8 cellular contexts compared by ENCODE assay signal in the genomic region with DNA sequence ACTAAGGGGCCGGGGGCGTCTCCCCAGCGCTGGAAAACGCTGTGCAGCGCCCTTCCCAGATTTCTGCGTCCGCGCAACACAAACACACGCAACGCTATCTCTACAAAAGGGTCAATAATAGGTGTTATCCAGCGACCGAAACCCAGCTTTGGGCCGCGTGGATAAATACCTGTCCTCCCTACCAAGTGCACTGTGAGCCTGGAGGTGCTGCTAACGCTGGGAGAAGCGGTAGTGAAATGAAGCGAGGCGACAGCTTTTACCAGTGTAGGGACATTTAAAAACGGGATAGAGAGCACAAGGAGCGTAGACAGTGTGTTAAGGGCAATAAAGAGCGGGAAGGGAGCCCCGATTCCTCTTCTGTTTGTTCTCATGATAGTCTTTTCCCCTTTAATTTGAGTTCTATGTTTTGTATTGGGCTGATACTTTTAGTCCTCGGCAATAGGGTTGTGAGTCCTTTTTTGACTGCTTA. TPM values are rescaled to one million over a fixed set of nuclear protein-coding genes. Genes with fewer than 3 reads are reported as not detected.
DNase-seq lines count a peak whose midpoint lies in the region; ATAC-seq and TF ChIP-seq lines count a peak whose summit lies in the region.

No MANE protein-coding gene starts in this region.

- ATAC-seq in GM21447 (IDR thresholded peaks at IDR 0.05; ENCODE audit: unreplicated experiment) (peak; percentile 29), right cardiac atrium (peak; percentile 65 to 72), gastrocnemius medialis (peak; percentile 67 to 76)
- peak; percentile 15 for ATAC-seq in activated T-helper 17 cell treated with anti-CD3 and anti-CD28 coated beads, Interleukin-2, amount 50 U/mL, for 72 hours (replicated peaks)

- peak overlapping the region; percentile 93 for H3K4me3 Mint-ChIP-seq in activated T-helper 17 cell treated with anti-CD3 and anti-CD28 coated beads, Interleukin-2, amount 50 U/mL, for 72 hours

- no peaks in the 10 kb centered on the region for H3K4me1 ChIP-seq in right cardiac atrium (ENCODE audit: control insufficient read depth, insufficient read depth, low read length)
- H3K4me1 ChIP-seq in gastrocnemius medialis, result peaks cover 9 to 12% of the 10 kb centered on the region in 2 donors

- TF ChIP-seq CTCF in HL-60 (IDR thresholded peaks at IDR 0.05; ENCODE audit: insufficient read depth, low read length) (no peak), gastrocnemius medialis (IDR thresholded peaks at IDR 0.05 in 4 of 5, conservative IDR thresholded peaks at IDR 0.05 in 1 of 5) (no peak), GM13977 (IDR thresholded peaks at IDR 0.05; ENCODE audit: extremely low read depth, insufficient read depth, missing control alignments) (no peak)

- no peaks in the 10 kb centered on the region for H3K36me3 ChIP-seq in gastrocnemius medialis

- H3K27ac ChIP-seq in HL-60 (replicated peaks), result peak overlapping the region; percentile 79
- no peak overlapping the region for H3K27ac ChIP-seq in right cardiac atrium (ENCODE audit: low read length)
- peak overlapping the region; percentile 44 to 63 (median 54) for H3K27ac ChIP-seq in gastrocnemius medialis

- in situ Hi-C loops in gastrocnemius medialis (cut with MboI; ENCODE audit: low sequenced_read_pairs in 4 of 4) (no loop called here), GM13977 (cut with MboI; ENCODE audit: low pct_unique_long_range_greater_than_20kb, low sequenced_read_pairs, unreplicated experiment) (no loop called here)

- H3K27me3 ChIP-seq in HL-60 (ENCODE audit: insufficient read depth, poor library complexity, severe bottlenecking), result no peaks in the 10 kb centered on the region
- no peaks in the 10 kb centered on the region for H3K27me3 ChIP-seq in right cardiac atrium (ENCODE audit: control insufficient read depth, insufficient read depth)
- no peaks in the 10 kb centered on the region for H3K27me3 ChIP-seq in gastrocnemius medialis

- H3K9me3 ChIP-seq in right cardiac atrium (ENCODE audit: control insufficient read depth, low read length) (no peaks in the 10 kb centered on the region), gastrocnemius medialis (no peaks in the 10 kb centered on the region)

- peak; percentile 58 for DNase-seq in NCI-H2029 (lab: John Stamatoyannopoulos, UW)
- no peak for DNase-seq in NCI-H2029 treated with DMSO at 0.1 percent for 48 hours (lab: John Stamatoyannopoulos, UW)
- peak in 1 of 2 experiments; percentile 7 for DNase-seq in HL-60 (ENCODE audit: low read depth in 1 of 2, low spot score in 1 of 2)
- no peak for DNase-seq in right cardiac atrium
- no peak for DNase-seq in gastrocnemius medialis
- DNase-seq in GM13977 (ENCODE audit: low spot score), result no peak

- no peaks in the 10 kb centered on the region for H3K9me3 Mint-ChIP-seq in activated T-helper 17 cell treated with anti-CD3 and anti-CD28 coated beads, Interleukin-2, amount 50 U/mL, for 72 hours

- H3K36me3 Mint-ChIP-seq in activated T-helper 17 cell treated with anti-CD3 and anti-CD28 coated beads, Interleukin-2, amount 50 U/mL, for 72 hours (ENCODE audit: low read depth), result no peaks in the 10 kb centered on the region

- H3K4me3 ChIP-seq in HL-60 (replicated peaks; ENCODE audit: insufficient read depth, low read length), result peak overlapping the region; percentile 68
- H3K4me3 ChIP-seq in right cardiac atrium (ENCODE audit: low read length), result peak overlapping the region; percentile 60
- peak overlapping the region; percentile 71 to 85 (median 80) for H3K4me3 ChIP-seq in gastrocnemius medialis

- no peaks in the 10 kb centered on the region for H3K27me3 Mint-ChIP-seq in activated T-helper 17 cell treated with anti-CD3 and anti-CD28 coated beads, Interleukin-2, amount 50 U/mL, for 72 hours

- 1% methylated on average over 23 of the region's 23 CpGs for WGBS in right cardiac atrium

- no peak for TF ChIP-seq POLR2A in gastrocnemius medialis (IDR thresholded peaks at IDR 0.05)

- H3K4me1 Mint-ChIP-seq in activated T-helper 17 cell treated with anti-CD3 and anti-CD28 coated beads, Interleukin-2, amount 50 U/mL, for 72 hours, result peaks cover 8% of the 10 kb centered on the region

- H3K27ac Mint-ChIP-seq in activated T-helper 17 cell treated with anti-CD3 and anti-CD28 coated beads, Interleukin-2, amount 50 U/mL, for 72 hours, result peak overlapping the region; percentile 80

- intact Hi-C loops in right cardiac atrium (cut with DNase I), result no loop called here
- intact Hi-C loops in gastrocnemius medialis (cut with DNase I; ENCODE audit: low total_unique reads), result no loop called here

RNA-seq across cellular contexts. Expression of a gene that starts 0.4 kb away (rescaled TPM):
- total RNA-seq in activated T-helper 17 cell treated with anti-CD3 and anti-CD28 coated beads, Interleukin-2, amount 50 U/mL, for 72 hours, result 10 to 100 TPM; 29.5 to 37.9 TPM
- under 1 TPM in 2 of 4 donors, not detected in 2; 0.24 to 0.54 TPM for total RNA-seq in right cardiac atrium
- polyA plus RNA-seq in right cardiac atrium, result 0.05 TPM
- total RNA-seq in gastrocnemius medialis, result under 1 TPM in 1 of 4 donors, not detected in 3; 0.42 TPM

Comparison
In these comparisons a context has a peak if more than half of its experiments do, and no peak if none do; other contexts are left out.
1. ATAC-seq: peak in every context shown above with its lines; median percentile 72 in gastrocnemius medialis; 68 in right cardiac atrium; 29 in GM21447; 15 in activated T-helper 17 cell treated with anti-CD3 and anti-CD28 coated beads, Interleukin-2, amount 50 U/mL, for 72 hours.
2. RNA of a gene that starts 0.4 kb away (total RNA-seq): 29.5 to 37.9 TPM in activated T-helper 17 cell treated with anti-CD3 and anti-CD28 coated beads, Interleukin-2, amount 50 U/mL, for 72 hours; 0.24 to 0.54 TPM in right cardiac atrium and 0.42 TPM in gastrocnemius medialis; every median in the first group is over 10 times any median in the second.
3. Peak in every context shown above with its lines, with median percentiles within 50 percentile points of each other: H3K4me3 ChIP-seq.